Comparison of ENCODE assay signal across 8 cellular contexts in the genomic region with DNA sequence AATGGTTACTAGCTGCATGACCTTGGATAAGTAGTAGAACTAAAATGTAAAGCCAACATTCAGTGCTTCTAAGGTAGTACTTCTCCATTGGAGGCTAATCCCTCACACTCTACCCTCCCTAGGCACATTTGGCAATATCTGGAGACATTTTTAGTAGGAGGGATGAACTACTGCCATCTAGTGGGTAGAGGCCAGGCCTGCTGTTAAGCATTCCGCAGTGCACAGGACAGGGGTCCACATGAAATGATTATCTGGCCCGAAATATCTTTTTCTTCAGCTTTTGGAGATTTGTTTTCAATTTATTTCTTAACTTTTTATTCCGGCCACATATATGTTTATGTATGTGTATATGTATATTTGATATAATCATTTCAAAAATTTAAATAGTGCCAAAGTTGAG. TPM values are rescaled to one million over a fixed set of nuclear protein-coding genes. Genes with fewer than 3 reads are reported as not detected.
DNase-seq lines count a peak whose midpoint lies in the region; ATAC-seq and TF ChIP-seq lines count a peak whose summit lies in the region.

No MANE protein-coding gene starts in this region.

- TF ChIP-seq CTCF in psoas muscle (IDR thresholded peaks at IDR 0.05), result peak; percentile 28

- H3K9me3 ChIP-seq in psoas muscle, result no peaks in the 10 kb centered on the region

- peak; percentile 1 for DNase-seq in stimulated activated CD4-positive, alpha-beta T cell treated with anti-CD3 and anti-CD28 coated beads, Interleukin-15, amount 100 ng/mL, for 24 hours
- no peak for DNase-seq in stimulated activated CD4-positive, alpha-beta T cell treated with anti-CD3 and anti-CD28 coated beads, Interleukin-1b, Interleukin-23, amount 100 ng/mL, for 48 hours
- peak; percentile 12 to 54 for DNase-seq in NCI-H524 (lab: John Stamatoyannopoulos, UW)
- DNase-seq in dermis blood vessel endothelial cell, result peak; percentile 6
- no peak for DNase-seq in psoas muscle
- DNase-seq in stimulated activated CD4-positive, alpha-beta T cell treated with anti-CD3 and anti-CD28 coated beads, Interleukin-4, amount 100 ng/mL, for 1 hour, result no peak

- ATAC-seq in psoas muscle (no peak), GM19467 (IDR thresholded peaks at IDR 0.05; ENCODE audit: unreplicated experiment) (no peak), GM19035 (IDR thresholded peaks at IDR 0.05; ENCODE audit: unreplicated experiment) (no peak)

- no peak overlapping the region for H3K27ac ChIP-seq in psoas muscle

- intact Hi-C loops in psoas muscle (cut with DNase I), result no loop called here

- no peaks in the 10 kb centered on the region for H3K36me3 ChIP-seq in psoas muscle (ENCODE audit: insufficient read depth in 1 of 2, low read depth in 1 of 2)

- H3K27me3 ChIP-seq in psoas muscle (ENCODE audit: insufficient read depth in 3 of 3, low read length in 2 of 3), result no peaks in the 10 kb centered on the region

- WGBS in psoas muscle, 3 donors, result 52 to 71% (median 55%) methylated on average over 3 of the region's 3 CpGs

- H3K4me3 ChIP-seq in psoas muscle, result no peak overlapping the region

- H3K4me1 ChIP-seq in psoas muscle, result no peaks in the 10 kb centered on the region

RNA-seq across cellular contexts. Expression of gene SPANXC, which starts 36.0 kb away (rescaled TPM):
- total RNA-seq in dermis blood vessel endothelial cell, result not detected in 2 replicates
- total RNA-seq in psoas muscle, result not detected
- polyA plus RNA-seq in psoas muscle, result not detected

Comparison
In these comparisons a context has a peak if more than half of its experiments do, and no peak if none do; other contexts are left out.
1. DNase-seq: peak in stimulated activated CD4-positive, alpha-beta T cell treated with anti-CD3 and anti-CD28 coated beads, Interleukin-15, amount 100 ng/mL, for 24 hours (single experiment), NCI-H524 (2 of 2) and dermis blood vessel endothelial cell (single experiment); none in stimulated activated CD4-positive, alpha-beta T cell treated with anti-CD3 and anti-CD28 coated beads, Interleukin-1b, Interleukin-23, amount 100 ng/mL, for 48 hours (single experiment), psoas muscle (0 of 2) and stimulated activated CD4-positive, alpha-beta T cell treated with anti-CD3 and anti-CD28 coated beads, Interleukin-4, amount 100 ng/mL, for 1 hour (single experiment).